In genomic region chr6:74015427-74015826, GRCh38 we compare ENCODE assay signal across 23 cellular contexts.
"Had no signal": no experiment of that assay in that cellular context is flagged by ENCODE, and none has a peak within 500 bp of the region (broad histone marks: within the 10 kb centered on the region; RNA-seq: fewer than 3 reads in every experiment).

No MANE protein-coding gene starts in this region.

- H3K27ac Mint-ChIP-seq: memory B cell; naive thymus-derived CD4-positive, alpha-beta T cell had no signal

- H3K4me3 ChIP-seq: coronary artery, dorsolateral prefrontal cortex, esophagus muscularis mucosa, gastrocnemius medialis, heart right ventricle, left lung, lower lobe of right lung had no signal

- H3K4me3 Mint-ChIP-seq: memory B cell; naive thymus-derived CD4-positive, alpha-beta T cell had no signal

- H3K36me3 Mint-ChIP-seq: memory B cell had no signal

- H3K4me1 Mint-ChIP-seq: memory B cell; naive thymus-derived CD4-positive, alpha-beta T cell had no signal

- H3K36me3 ChIP-seq: esophagus muscularis mucosa, gastrocnemius medialis, heart right ventricle, left lung, lower lobe of right lung had no signal

- H3K4me1 ChIP-seq: esophagus muscularis mucosa, gastrocnemius medialis, heart right ventricle, left lung, lower lobe of right lung had no signal

- ATAC-seq: gastrocnemius medialis; heart right ventricle; left cardiac atrium; left lung; left ventricle myocardium superior; lower lobe of right lung; naive thymus-derived CD4-positive, alpha-beta T cell had no signal

- H3K27me3 ChIP-seq: dorsolateral prefrontal cortex, esophagus muscularis mucosa, gastrocnemius medialis, heart right ventricle, left lung had no signal

- H3K27ac ChIP-seq: coronary artery, dorsolateral prefrontal cortex, esophagus muscularis mucosa, gastrocnemius medialis, heart right ventricle, left lung, lower lobe of right lung had no signal

- H3K27me3 Mint-ChIP-seq: memory B cell had no signal

- FAIRE-seq: endothelial cell of umbilical vein, islet of Langerhans, keratinocyte had no signal

- H3K9me3 ChIP-seq: gastrocnemius medialis, lower lobe of right lung had no signal

- DNase-seq: dermis blood vessel endothelial cell; dorsolateral prefrontal cortex; effector CD4-positive, alpha-beta T cell; effector memory CD4-positive, alpha-beta T cell; foreskin melanocyte; gastrocnemius medialis; glutamatergic neuron; head of caudate nucleus; heart right ventricle; hippocampal formation; left cardiac atrium; left lung; left ventricle myocardium superior; lower lobe of right lung; mesendoderm; midbrain; naive thymus-derived CD4-positive, alpha-beta T cell had no signal
